8 cellular contexts compared by ENCODE assay signal in genomic region chr11:73047773-73048371, GRCh38.
DNase-seq lines count a peak whose midpoint lies in the region; ATAC-seq and TF ChIP-seq lines count a peak whose summit lies in the region.

No MANE protein-coding gene starts in this region.

- intact Hi-C loops in A673 (cut with micrococcal nuclease; ENCODE audit: unreplicated experiment) = no loop called here

- no peak for DNase-seq in stimulated activated CD4-positive, alpha-beta T cell treated with anti-CD3 and anti-CD28 coated beads, Interleukin-2, amount 100 ng/mL, for 24 hours
- DNase-seq in A673 (ENCODE audit: low spot score) (no peak), DMS114 treated with DMSO at 0.1 percent for 48 hours (lab: John Stamatoyannopoulos, UW; ENCODE audit: unreplicated experiment) (no peak), suprapubic skin (ENCODE audit: low spot score in 2 of 2) (no peak)

- peak; percentile 67 for ATAC-seq in GM21367 (IDR thresholded peaks at IDR 0.05; ENCODE audit: unreplicated experiment)

- H3K27me3 ChIP-seq in DOHH2 (ENCODE audit: control insufficient read depth, low read length) (no peaks in the 10 kb centered on the region), duodenal mucosa (ENCODE audit: control insufficient read depth in 1 of 2, insufficient read depth in 2 of 2, low read length in 2 of 2) (no peaks in the 10 kb centered on the region), A673 (replicated peaks; ENCODE audit: insufficient read depth, low read depth, low read length, poor library complexity) (no peaks in the 10 kb centered on the region), suprapubic skin (no peaks in the 10 kb centered on the region)

- H3K9me2 ChIP-seq in DOHH2 (replicated peaks; ENCODE audit: control insufficient read depth, low read length) = no peaks in the 10 kb centered on the region

- H3K9ac ChIP-seq in duodenal mucosa (ENCODE audit: low read depth in 1 of 2, low read length in 2 of 2) = no peak overlapping the region

- H3K79me2 ChIP-seq in DOHH2 (ENCODE audit: control insufficient read depth, low read length) = peaks cover 80% of the 10 kb centered on the region

- no peaks in the 10 kb centered on the region for H4K20me1 ChIP-seq in DOHH2 (ENCODE audit: control insufficient read depth, insufficient read depth, low read depth, low read length)

- CTCF ChIA-PET in A673 (lab: Charles Lee) = interaction anchor here (0.6 to 0.7 kb wide), 3 partner anchors 34 to 95 kb away, joined by 3 to 5 read pairs (median 4); no protein-coding TSS in a partner anchor

- H3K27ac ChIP-seq in DOHH2 (ENCODE audit: low read depth, low read length) (peak overlapping the region; percentile 91), KOPT-K1 (ENCODE audit: low read depth, low read length, poor library complexity, severe bottlenecking) (peak overlapping the region; percentile 25), duodenal mucosa (ENCODE audit: low read depth, low read length) (peak overlapping the region; percentile 41), A673 (ENCODE audit: low read depth, low read length, poor library complexity, severe bottlenecking) (no peak overlapping the region), suprapubic skin (no peak overlapping the region)

- no peak for TF ChIP-seq EP300 in suprapubic skin (IDR thresholded peaks at IDR 0.05)

- peaks cover 71% of the 10 kb centered on the region for H3K4me1 ChIP-seq in DOHH2 (ENCODE audit: control insufficient read depth, low read length)
- peaks cover 10 to 18% of the 10 kb centered on the region in 2 donors for H3K4me1 ChIP-seq in duodenal mucosa (ENCODE audit: control insufficient read depth in 1 of 2, insufficient read depth in 2 of 2, low read length in 2 of 2)
- peaks cover 8% of the 10 kb centered on the region for H3K4me1 ChIP-seq in A673 (ENCODE audit: insufficient read depth, low read length, poor library complexity, severe bottlenecking)
- no peaks in the 10 kb centered on the region for H3K4me1 ChIP-seq in suprapubic skin

- WGBS in suprapubic skin = 52% methylated on average over 2 of the region's 2 CpGs

- TF ChIP-seq POLR2A in suprapubic skin (IDR thresholded peaks at IDR 0.05) = no peak

- peak overlapping the region; percentile 58 for H3K4me3 ChIP-seq in DOHH2 (ENCODE audit: low read length)
- H3K4me3 ChIP-seq in duodenal mucosa (ENCODE audit: low read depth in 1 of 2, low read length in 2 of 2) = peak overlapping the region in 1 of 2 donors; percentile 34
- H3K4me3 ChIP-seq in A673 (ENCODE audit: low read depth, low read length, poor library complexity, severe bottlenecking) = no peak overlapping the region
- H3K4me3 ChIP-seq in suprapubic skin = no peak overlapping the region

- POLR2A ChIA-PET in A673 (lab: Charles Lee; ENCODE audit: low non-redundant PET) = no interaction called here

- peak overlapping the region; percentile 75 for H3K4me2 ChIP-seq in DOHH2 (ENCODE audit: low read length)

- TF ChIP-seq CTCF in DOHH2 (IDR thresholded peaks at IDR 0.05; ENCODE audit: low read depth, low read length, poor library complexity, severe bottlenecking) (no peak), A673 (conservative IDR thresholded peaks at IDR 0.05; ENCODE audit: low read depth, low read length) (no peak), suprapubic skin (IDR thresholded peaks at IDR 0.05) (no peak)

- H3K9me3 ChIP-seq in DOHH2 (ENCODE audit: control insufficient read depth, insufficient read depth, low read length) (no peaks in the 10 kb centered on the region), KOPT-K1 (ENCODE audit: insufficient read depth, low read length, poor library complexity, severe bottlenecking) (peaks cover 3% of the 10 kb centered on the region), duodenal mucosa (ENCODE audit: control insufficient read depth in 1 of 2, low read length in 2 of 2) (no peaks in the 10 kb centered on the region), A673 (ENCODE audit: low read depth, low read length, poor library complexity, severe bottlenecking) (no peaks in the 10 kb centered on the region), suprapubic skin (no peaks in the 10 kb centered on the region)

- no TSS peak for BruUV-seq in A673 (replicated peaks; lab: Mats Ljungman, UMichigan)

- H3F3A ChIP-seq in DOHH2 (ENCODE audit: control insufficient read depth, insufficient read depth) = peaks cover 42% of the 10 kb centered on the region

- H3K36me3 ChIP-seq in DOHH2 (ENCODE audit: control insufficient read depth, low read length) (peaks cover 43% of the 10 kb centered on the region), KOPT-K1 (ENCODE audit: insufficient read depth, low read length) (peaks cover 4% of the 10 kb centered on the region; the same call in 1 of the 2 replicates), duodenal mucosa (ENCODE audit: control insufficient read depth in 1 of 2, insufficient read depth in 2 of 2, low read length in 2 of 2) (no peaks in the 10 kb centered on the region), A673 (ENCODE audit: insufficient read depth, low read length, poor library complexity, severe bottlenecking) (no peaks in the 10 kb centered on the region), suprapubic skin (no peaks in the 10 kb centered on the region)

Comparison
In these comparisons a context has a peak if more than half of its experiments do, and no peak if none do; other contexts are left out.
1. H3K27ac ChIP-seq: peak in DOHH2 (single experiment), KOPT-K1 (single experiment) and duodenal mucosa (single experiment); none in A673 (single experiment) and suprapubic skin (single experiment).